ENCODE assay signal across 17 cellular contexts in the genomic region with DNA sequence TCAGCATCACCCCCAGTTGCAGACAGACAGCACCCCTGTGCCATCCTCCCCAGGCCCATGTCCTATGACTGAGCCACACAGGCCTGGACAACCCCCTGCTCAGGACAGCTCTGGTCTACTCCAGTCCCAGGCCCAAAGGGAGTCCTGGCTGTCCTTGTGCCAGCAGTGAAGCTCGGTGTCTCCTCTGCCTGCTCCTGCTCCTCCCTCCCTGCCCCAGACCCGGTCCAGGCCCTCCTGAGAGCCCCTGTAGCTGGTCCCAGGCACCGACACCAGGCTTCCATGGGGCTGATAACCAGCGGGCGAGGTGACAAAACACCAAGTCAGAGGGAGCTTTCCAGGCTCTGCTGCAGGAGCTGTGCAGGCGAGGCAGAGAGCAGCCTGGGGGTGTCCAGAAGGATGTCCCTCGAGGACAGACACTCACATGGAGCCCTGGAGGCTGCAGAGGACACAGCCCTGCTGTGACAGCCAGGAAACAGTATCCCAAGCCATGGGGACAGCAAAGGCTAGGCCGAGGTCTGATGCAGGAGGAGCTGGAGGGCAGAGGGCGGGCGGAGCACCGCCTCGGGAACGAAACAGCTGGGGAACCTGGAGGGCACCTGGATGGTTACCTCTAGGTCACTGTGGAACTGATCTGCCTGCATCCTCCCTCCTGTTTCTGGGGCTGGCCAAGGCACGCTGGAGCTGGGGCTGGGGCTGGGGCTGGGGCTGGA.
"Had no signal": no experiment of that assay in that cellular context is flagged by ENCODE, and none has a peak within 500 bp of the region (broad histone marks: within the 10 kb centered on the region; RNA-seq: fewer than 3 reads in every experiment).

No MANE protein-coding gene starts in this region.

- H3K36me3 Mint-ChIP-seq: activated naive CD8-positive, alpha-beta T cell treated with anti-CD3 and anti-CD28 coated beads for 36 hours; naive B cell had no signal

- H3K9me3 Mint-ChIP-seq: activated B cell treated with CpG ODN at 0.5 μM for 24 hours; activated CD8-positive, alpha-beta T cell treated with anti-CD3 and anti-CD28 coated beads for 36 hours; activated naive CD8-positive, alpha-beta T cell treated with anti-CD3 and anti-CD28 coated beads for 36 hours; activated T-cell treated with anti-CD3 and anti-CD28 coated beads, Interleukin-2, amount 50 U/mL, for 72 hours; effector memory CD8-positive, alpha-beta T cell; stimulated activated naive CD8-positive, alpha-beta T cell treated with anti-CD3 and anti-CD28 coated beads, Interleukin-15, Interleukin-2, amounts not matched to agents 100 ng/mL and 50 ng/mL, for 24 hours; T-helper 2 cell treated with Interferon-gamma antibody and Interleukin-4, amounts not matched to agents 5 μg/mL and 100 μg/mL, for 36 hours had no signal

- H3K36me3 ChIP-seq: upper lobe of left lung had no signal

- H3K27me3 Mint-ChIP-seq: activated CD8-positive, alpha-beta T cell treated with anti-CD3 and anti-CD28 coated beads for 36 hours had no signal

- H3K27ac Mint-ChIP-seq: activated B cell treated with CpG ODN at 0.5 μM for 24 hours; activated CD8-positive, alpha-beta T cell treated with anti-CD3 and anti-CD28 coated beads for 36 hours; activated naive CD8-positive, alpha-beta T cell treated with anti-CD3 and anti-CD28 coated beads for 36 hours; activated T-cell treated with anti-CD3 and anti-CD28 coated beads, Interleukin-2, amount 50 U/mL, for 72 hours; effector memory CD8-positive, alpha-beta T cell; naive B cell; stimulated activated naive CD8-positive, alpha-beta T cell treated with anti-CD3 and anti-CD28 coated beads, Interleukin-15, Interleukin-2, amounts not matched to agents 100 ng/mL and 50 ng/mL, for 24 hours; T-helper 2 cell treated with Interferon-gamma antibody and Interleukin-4, amounts not matched to agents 5 μg/mL and 100 μg/mL, for 36 hours had no signal

- H3K4me1 ChIP-seq: testis had no signal

- H3K9me3 ChIP-seq: testis, upper lobe of left lung had no signal

- H3K27ac ChIP-seq: epithelial cell of prostate, testis, upper lobe of left lung had no signal

- H3K4me3 ChIP-seq: testis, upper lobe of left lung had no signal

- H3K4me1 Mint-ChIP-seq: activated B cell treated with CpG ODN at 0.5 μM for 24 hours; activated naive CD8-positive, alpha-beta T cell treated with anti-CD3 and anti-CD28 coated beads for 36 hours; naive B cell had no signal

- DNase-seq: activated B cell treated with CpG ODN at 0.5 μM for 24 hours; activated CD4-positive, alpha-beta T cell treated with anti-CD3 and anti-CD28 coated beads for 48 hours; activated CD8-positive, alpha-beta T cell treated with anti-CD3 and anti-CD28 coated beads for 36 hours; activated gamma-delta T cell treated with Interleukin-2 at 50 U/mL for 16 hours; activated naive CD8-positive, alpha-beta T cell treated with anti-CD3 and anti-CD28 coated beads for 36 hours; activated T-cell treated with anti-CD3 and anti-CD28 coated beads, Interleukin-2, amount 50 U/mL, for 72 hours; dermis blood vessel endothelial cell; effector memory CD8-positive, alpha-beta T cell; foreskin melanocyte; naive B cell; stimulated activated CD4-positive, alpha-beta T cell treated with anti-CD3 and anti-CD28 coated beads, Interleukin-15, amount 100 ng/mL, for 24 hours; stimulated activated CD4-positive, alpha-beta T cell treated with anti-CD3 and anti-CD28 coated beads, Interleukin-4, amount 100 ng/mL, for 1 hour; testis had no signal

- ATAC-seq: activated CD8-positive, alpha-beta T cell treated with anti-CD3 and anti-CD28 coated beads for 36 hours; activated T-cell treated with anti-CD3 and anti-CD28 coated beads, Interleukin-2, amount 50 U/mL, for 72 hours; effector memory CD8-positive, alpha-beta T cell had no signal

- H3K4me3 Mint-ChIP-seq: activated B cell treated with CpG ODN at 0.5 μM for 24 hours; activated CD8-positive, alpha-beta T cell treated with anti-CD3 and anti-CD28 coated beads for 36 hours; activated naive CD8-positive, alpha-beta T cell treated with anti-CD3 and anti-CD28 coated beads for 36 hours; activated T-cell treated with anti-CD3 and anti-CD28 coated beads, Interleukin-2, amount 50 U/mL, for 72 hours; effector memory CD8-positive, alpha-beta T cell; naive B cell; stimulated activated naive CD8-positive, alpha-beta T cell treated with anti-CD3 and anti-CD28 coated beads, Interleukin-15, Interleukin-2, amounts not matched to agents 100 ng/mL and 50 ng/mL, for 24 hours; T-helper 2 cell treated with Interferon-gamma antibody and Interleukin-4, amounts not matched to agents 5 μg/mL and 100 μg/mL, for 36 hours had no signal

- H3K27me3 ChIP-seq: testis, upper lobe of left lung had no signal
